ENCODE assay signal across 9 cellular contexts in the genomic region with DNA sequence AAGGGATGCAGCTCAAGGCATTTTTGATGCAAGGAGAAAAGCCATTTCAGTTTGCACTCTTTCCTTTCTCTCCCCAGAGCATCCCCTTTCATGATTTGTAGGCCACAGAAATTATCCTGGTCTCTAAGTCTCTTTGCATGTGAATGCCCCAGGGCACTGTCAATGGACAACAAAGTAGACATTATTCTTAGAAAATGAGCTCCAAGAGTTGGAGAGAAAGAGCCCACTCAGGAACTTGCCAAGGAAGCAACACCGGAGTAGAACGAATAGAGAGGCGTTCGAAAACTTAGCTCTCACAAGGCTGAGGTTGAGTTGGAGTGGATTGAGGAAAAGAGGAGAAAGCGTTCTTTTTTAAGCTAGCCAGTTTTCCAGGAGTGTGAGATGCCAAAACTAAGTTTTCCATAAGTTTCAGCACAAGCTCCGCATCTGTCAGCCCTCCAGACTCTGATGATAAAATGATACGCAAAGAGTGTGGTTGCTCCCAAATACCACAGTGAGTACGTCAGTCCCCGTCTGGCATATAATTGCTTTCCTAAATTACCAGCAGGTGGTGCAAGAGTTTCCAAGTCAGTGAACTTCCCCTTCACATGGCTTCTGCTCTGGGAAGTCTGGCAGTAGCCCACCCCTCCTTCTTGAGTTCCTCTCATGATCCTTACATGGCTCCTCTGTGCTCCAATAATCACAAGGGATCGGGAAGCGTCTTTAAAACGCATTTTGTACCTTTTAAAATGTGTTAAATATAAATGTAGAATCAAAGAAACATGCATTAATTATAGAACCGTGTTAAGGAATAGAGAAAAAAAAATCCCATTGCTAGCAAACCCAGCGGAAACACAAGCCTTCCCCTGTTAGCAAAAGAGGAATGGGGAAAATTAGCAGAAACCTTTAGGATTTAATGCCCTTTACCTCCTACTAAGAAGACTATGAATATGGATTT.
DNase-seq lines count a peak whose midpoint lies in the region; ATAC-seq and TF ChIP-seq lines count a peak whose summit lies in the region.
"Had no signal": no experiment of that assay in that cellular context is flagged by ENCODE, and none has a peak within 500 bp of the region (broad histone marks: within the 10 kb centered on the region; RNA-seq: fewer than 3 reads in every experiment).

No MANE protein-coding gene starts in this region.

- TF ChIP-seq POLR2A in body of pancreas (IDR thresholded peaks at IDR 0.05) = no peak

- H3K4me2 ChIP-seq in smooth muscle cell = peak overlapping the region; percentile 61

- H3K27ac ChIP-seq in C4-2B (no peak overlapping the region), body of pancreas (no peak overlapping the region), iPS DF 6.9 (ENCODE audit: low read length) (no peak overlapping the region), smooth muscle cell (ENCODE audit: low read depth) (peak overlapping the region; percentile 10)

- H3K4me1 ChIP-seq in body of pancreas (no peaks in the 10 kb centered on the region), iPS DF 6.9 (ENCODE audit: control insufficient read depth, insufficient read depth, low read length) (no peaks in the 10 kb centered on the region), smooth muscle cell (ENCODE audit: low read depth) (no peaks in the 10 kb centered on the region)

- H3F3A ChIP-seq in smooth muscle cell (ENCODE audit: low read depth) = no peaks in the 10 kb centered on the region

- H4K20me1 ChIP-seq in smooth muscle cell (ENCODE audit: low read depth) = no peaks in the 10 kb centered on the region

- 31 to 33% methylated on average over 14 of the region's 14 CpGs for WGBS in body of pancreas, 2 donors
- no CpG with 5 or more reads among the region's 14 CpGs for WGBS in iPS DF 6.9 (ENCODE audit: insufficient coverage, insufficient read length)
- WGBS in smooth muscle cell (ENCODE audit: low lambda C conversion rate) = 38% methylated on average over 14 of the region's 14 CpGs

- DNase-seq in NCI-H526 treated with DMSO at 0.1 percent for 48 hours (lab: John Stamatoyannopoulos, UW) (peak; percentile 62), body of pancreas (peak; percentile 49 to 70 (median 52)), iPS DF 6.9 (ENCODE audit: low read depth, low spot score) (peak; percentile 61), smooth muscle cell (lab: John Stamatoyannopoulos, UW; ENCODE audit: unreplicated experiment) (no peak)

- TF ChIP-seq CTCF in C4-2B (conservative IDR thresholded peaks at IDR 0.05) (peak; percentile 50), body of pancreas (IDR thresholded peaks at IDR 0.05) (peak; percentile 24 to 77 (median 72)), smooth muscle cell (IDR thresholded peaks at IDR 0.05; ENCODE audit: borderline replicate concordance, insufficient read depth, poor library complexity, severe bottlenecking) (peak; percentile 71)

- no peak overlapping the region for H3K9ac ChIP-seq in smooth muscle cell (ENCODE audit: low read depth)

- H3K9me3 ChIP-seq in body of pancreas (no peaks in the 10 kb centered on the region), iPS DF 6.9 (ENCODE audit: control insufficient read depth, insufficient read depth, low read length) (no peaks in the 10 kb centered on the region), smooth muscle cell (replicated peaks; ENCODE audit: low read depth) (no peaks in the 10 kb centered on the region)

- H3K27me3 ChIP-seq in body of pancreas (no peaks in the 10 kb centered on the region), iPS DF 6.9 (ENCODE audit: control insufficient read depth, insufficient read depth, low read length) (no peaks in the 10 kb centered on the region), smooth muscle cell (ENCODE audit: low read depth) (no peaks in the 10 kb centered on the region)

- intact Hi-C loops in body of pancreas (cut with DNase I) = no loop called here

- H2AFZ ChIP-seq in smooth muscle cell (ENCODE audit: low read depth) = peak overlapping the region; percentile 17

- peak; percentile 49 for ATAC-seq in GM18517 (IDR thresholded peaks at IDR 0.05; ENCODE audit: unreplicated experiment)
- ATAC-seq in HG03378 (IDR thresholded peaks at IDR 0.05; ENCODE audit: unreplicated experiment) = peak; percentile 65
- ATAC-seq in body of pancreas = peak; percentile 96
- no peak for ATAC-seq in GM21825 (IDR thresholded peaks at IDR 0.05; ENCODE audit: unreplicated experiment)

- no peaks in the 10 kb centered on the region for H3K79me2 ChIP-seq in smooth muscle cell (ENCODE audit: low read depth)

- H3K36me3 ChIP-seq in body of pancreas (replicated peaks in 1 of 2; ENCODE audit: insufficient read depth in 1 of 2, low read depth in 2 of 2) (no peaks in the 10 kb centered on the region), iPS DF 6.9 (ENCODE audit: control insufficient read depth, insufficient read depth, low read length) (no peaks in the 10 kb centered on the region), smooth muscle cell (ENCODE audit: low read depth) (no peaks in the 10 kb centered on the region)

- H3K4me3 ChIP-seq in body of pancreas = no peak overlapping the region
- H3K4me3 ChIP-seq in iPS DF 6.9 (ENCODE audit: low read length) = no peak overlapping the region
- no peak overlapping the region for H3K4me3 ChIP-seq in smooth muscle cell
- H3K4me3 ChIP-seq: skin epidermis had no signal
